Comparison of ENCODE assay signal across 9 cellular contexts in genomic region chr7:30159698-30160143, GRCh38. TPM values are rescaled to one million over a fixed set of nuclear protein-coding genes. Genes with fewer than 3 reads are reported as not detected.
DNase-seq lines count a peak whose midpoint lies in the region; ATAC-seq and TF ChIP-seq lines count a peak whose summit lies in the region.
"Had no signal": no experiment of that assay in that cellular context is flagged by ENCODE, and none has a peak within 500 bp of the region (broad histone marks: within the 10 kb centered on the region; RNA-seq: fewer than 3 reads in every experiment).

No MANE protein-coding gene starts in this region.

- no peaks in the 10 kb centered on the region for H3F3A ChIP-seq in PC-3 (ENCODE audit: low read length, unreplicated experiment)

- peak; percentile 55 for TF ChIP-seq CTCF in C4-2B (conservative IDR thresholded peaks at IDR 0.05)
- TF ChIP-seq CTCF in PC-3 (conservative IDR thresholded peaks at IDR 0.05; ENCODE audit: low read depth, low read length) = peak; percentile 54
- TF ChIP-seq CTCF in osteocyte (IDR thresholded peaks at IDR 0.05) = peak; percentile 19

- peaks cover 31% of the 10 kb centered on the region for H3K4me1 ChIP-seq in PC-3 (ENCODE audit: insufficient read depth, low read length)

- DNase-seq in PC-3 (peak; percentile 46), osteocyte (ENCODE audit: extremely low spot score, unreplicated experiment) (no peak), NCI-H2171 (lab: John Stamatoyannopoulos, UW) (no peak)
- no peak for DNase-seq in effector memory CD8-positive, alpha-beta T cell

- H3K36me3 Mint-ChIP-seq in effector memory CD8-positive, alpha-beta T cell (ENCODE audit: insufficient read depth) = peaks cover 15% of the 10 kb centered on the region
- H3K36me3 Mint-ChIP-seq in osteocyte (ENCODE audit: unreplicated experiment) = peaks cover 12% of the 10 kb centered on the region

- no peaks in the 10 kb centered on the region for H3K79me2 ChIP-seq in PC-3 (ENCODE audit: low read length)

- no peaks in the 10 kb centered on the region for H3K27me3 Mint-ChIP-seq in effector memory CD8-positive, alpha-beta T cell
- no peaks in the 10 kb centered on the region for H3K27me3 Mint-ChIP-seq in osteocyte (ENCODE audit: unreplicated experiment)

- no peaks in the 10 kb centered on the region for H3K9me2 ChIP-seq in PC-3 (replicated peaks; ENCODE audit: low read length)

- H3K4me3 ChIP-seq in PC-3 (ENCODE audit: low read length) = no peak overlapping the region
- H3K4me3 ChIP-seq: Peyer's patch had no signal

- no peaks in the 10 kb centered on the region for H3K9me3 ChIP-seq in PC-3 (ENCODE audit: low read length)
- H3K9me3 ChIP-seq: Peyer's patch had no signal

- no peaks in the 10 kb centered on the region for H3K36me3 ChIP-seq in PC-3 (ENCODE audit: low read depth, low read length)
- H3K36me3 ChIP-seq: Peyer's patch had no signal

- CTCF ChIA-PET in PC-3 (lab: Charles Lee) = no interaction called here

- ATAC-seq in GM18909 (IDR thresholded peaks at IDR 0.05; ENCODE audit: poor library complexity, unreplicated experiment) = peak; percentile 22
- ATAC-seq in PC-3 = peak; percentile 37
- no peak for ATAC-seq in effector memory CD8-positive, alpha-beta T cell (replicated peaks)
- no peak for ATAC-seq in GM19455 (IDR thresholded peaks at IDR 0.05; ENCODE audit: unreplicated experiment)
- ATAC-seq in GM18519 (IDR thresholded peaks at IDR 0.05; ENCODE audit: low FRiP score, unreplicated experiment) = no peak

- H3K27ac ChIP-seq in C4-2B (no peak overlapping the region), PC-3 (ENCODE audit: low read length) (no peak overlapping the region)

- no peaks in the 10 kb centered on the region for H3K27me3 ChIP-seq in PC-3 (ENCODE audit: low read length)
- H3K27me3 ChIP-seq: Peyer's patch had no signal

- H4K20me1 ChIP-seq in PC-3 (ENCODE audit: low read length) = no peaks in the 10 kb centered on the region

- peak overlapping the region in 1 of 2 donors; percentile 25 for H3K4me3 Mint-ChIP-seq in effector memory CD8-positive, alpha-beta T cell
- H3K4me3 Mint-ChIP-seq in osteocyte (ENCODE audit: unreplicated experiment) = no peak overlapping the region

- H3K9me3 Mint-ChIP-seq in effector memory CD8-positive, alpha-beta T cell = no peaks in the 10 kb centered on the region
- H3K9me3 Mint-ChIP-seq in osteocyte (ENCODE audit: unreplicated experiment) = no peaks in the 10 kb centered on the region

- peaks cover 28 to 38% of the 10 kb centered on the region in 2 donors for H3K4me1 Mint-ChIP-seq in effector memory CD8-positive, alpha-beta T cell (ENCODE audit: low read depth in 2 of 2)
- H3K4me1 Mint-ChIP-seq in osteocyte (ENCODE audit: unreplicated experiment) = peaks cover 29% of the 10 kb centered on the region

- H3K9ac ChIP-seq in PC-3 (ENCODE audit: low read length) = no peak overlapping the region

- POLR2A ChIA-PET in PC-3 (lab: Charles Lee; ENCODE audit: unreplicated experiment) = interaction anchor here (0.6 kb wide), 1 partner anchor 24 kb away, joined by 3 read pairs; no protein-coding TSS in a partner anchor

- no peak overlapping the region for H3K4me2 ChIP-seq in PC-3 (ENCODE audit: low read length)

- BruUV-seq in PC-3 (replicated peaks; lab: Mats Ljungman, UMichigan) = no TSS peak

- no peak overlapping the region for H2AFZ ChIP-seq in PC-3 (ENCODE audit: low read length)

- intact Hi-C loops in PC-3 (cut with micrococcal nuclease) = loop anchor here (5.0 to 10.0 kb wide), 2 partner anchors 345 to 403 kb away; partner anchors contain the start of gene GGCT

- H3K27ac Mint-ChIP-seq in effector memory CD8-positive, alpha-beta T cell = peak overlapping the region; percentile 4 to 59
- H3K27ac Mint-ChIP-seq in osteocyte (ENCODE audit: unreplicated experiment) = no peak overlapping the region

RNA-seq across cellular contexts. Expression of gene MTURN, which starts 24.9 kb away (rescaled TPM):
- total RNA-seq in PC-3 (2014; rRNA removed) = 5.4 and 6.3 TPM in 2 replicates
- 19.0 and 19.3 TPM in 2 replicates for total RNA-seq in osteocyte

Comparison
In these comparisons a context has a peak if more than half of its experiments do, and no peak if none do; other contexts are left out.
1. ATAC-seq: peak in GM18909 (single experiment) and PC-3 (single experiment); none in effector memory CD8-positive, alpha-beta T cell (single experiment), GM19455 (single experiment) and GM18519 (single experiment).
2. Peak in every context shown above with its lines, with median percentiles within 50 percentile points of each other: CTCF ChIP-seq.